ENCODE assay signal across 25 cellular contexts in the genomic region with DNA sequence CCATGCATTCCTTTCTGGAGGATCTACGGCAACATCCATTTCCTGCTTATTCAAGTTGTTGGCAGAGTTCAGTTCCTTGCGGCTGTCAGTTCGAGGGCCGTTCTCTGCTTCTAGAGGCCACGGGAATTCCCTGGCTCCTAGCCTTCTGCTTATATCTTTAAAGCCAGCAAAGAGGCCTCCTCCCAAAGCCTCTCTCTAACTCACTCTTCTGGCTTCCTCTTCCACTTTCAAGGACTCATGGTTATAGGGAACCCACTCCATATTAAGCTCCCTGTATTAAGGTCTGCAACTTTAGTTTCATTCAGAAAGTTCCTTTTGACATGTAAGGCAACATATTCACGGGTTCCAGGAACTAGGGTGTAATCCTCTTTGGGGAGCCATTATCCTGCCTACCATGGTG.
"Had no signal": no experiment of that assay in that cellular context is flagged by ENCODE, and none has a peak within 500 bp of the region (broad histone marks: within the 10 kb centered on the region; RNA-seq: fewer than 3 reads in every experiment).

No MANE protein-coding gene starts in this region.

- H3K27ac ChIP-seq: brain microvascular endothelial cell, esophagus muscularis mucosa, ovary, sigmoid colon, tibial artery had no signal

- H3K27me3 ChIP-seq: brain microvascular endothelial cell, esophagus muscularis mucosa, ovary, sigmoid colon had no signal

- H3K4me1 ChIP-seq: sigmoid colon, tibial artery had no signal

- H3K36me3 ChIP-seq: brain microvascular endothelial cell, esophagus muscularis mucosa, ovary, sigmoid colon, tibial artery had no signal

- ATAC-seq: left ventricle myocardium superior; naive thymus-derived CD4-positive, alpha-beta T cell; stimulated activated memory B cell treated with anti-CD40 and anti-IgM and Interleukin-4, amounts not matched to agents 10 μg/mL and 1 μg/mL and 100 μg/mL, for 72 hours; stimulated activated naive CD8-positive, alpha-beta T cell treated with anti-CD3 and anti-CD28 coated beads, Interleukin-15, amount 100 ng/mL, for 72 hours; T-helper 17 cell had no signal

- H3K4me3 ChIP-seq: esophagus muscularis mucosa, ovary, sigmoid colon, tibial artery had no signal

- DNase-seq: activated CD4-positive, alpha-beta memory T cell treated with anti-CD3 and anti-CD28 coated beads, Interleukin-2, amount 10 ng/mL, durations not matched to agents 7 days and 5 days; activated CD4-positive, alpha-beta T cell treated with anti-CD3 and anti-CD28 coated beads for 1 hour; activated CD4-positive, alpha-beta T cell treated with anti-CD3 and anti-CD28 coated beads, Interleukin-2, amount 10 ng/mL, durations not matched to agents 7 days and 5 days; activated CD8-positive, alpha-beta memory T cell treated with anti-CD3 and anti-CD28 coated beads, Interleukin-2, amount 50 U/mL, for 48 hours; activated gamma-delta T cell; activated naive CD4-positive, alpha-beta T cell treated with anti-CD3 and anti-CD28 coated beads, Interleukin-2, amount 50 U/mL, for 16 hours; activated T-cell treated with anti-CD3 and anti-CD28 coated beads, Interleukin-2, amount 50 U/mL, for 24 hours; amniotic stem cell; brain microvascular endothelial cell; central memory CD4-positive, alpha-beta T cell; endodermal cell; foreskin melanocyte; left ventricle myocardium superior; naive thymus-derived CD4-positive, alpha-beta T cell; ovary; retina; sigmoid colon; small intestine; stimulated activated CD4-positive, alpha-beta T cell treated with anti-CD3 and anti-CD28 coated beads, Interleukin-4, amount 100 ng/mL, for 24 hours; stimulated activated naive CD8-positive, alpha-beta T cell treated with anti-CD3 and anti-CD28 coated beads, Interleukin-15, amount 100 ng/mL, for 72 hours; T-helper 17 cell; T1000; tibial artery had no signal
